In genomic region chr15:59636184-59636583, GRCh38 we compare ENCODE assay signal across 36 cellular contexts. TPM values are rescaled to one million over a fixed set of nuclear protein-coding genes. Genes with fewer than 3 reads are reported as not detected.
"Had no signal": no experiment of that assay in that cellular context is flagged by ENCODE, and none has a peak within 500 bp of the region (broad histone marks: within the 10 kb centered on the region; RNA-seq: fewer than 3 reads in every experiment).

No MANE protein-coding gene starts in this region.

- H3K27me3 ChIP-seq: breast epithelium, gastroesophageal sphincter, hepatocyte, pancreas, right atrium auricular region, stomach, thyroid gland had no signal

- H3K27ac Mint-ChIP-seq: activated naive CD4-positive, alpha-beta T cell treated with anti-CD3 and anti-CD28 coated beads, Interleukin-2, amount 10 ng/mL, durations not matched to agents 7 days and 5 days; activated T-helper 1 cell treated with anti-CD3 and anti-CD28 coated beads, Interleukin-12 subunit alpha, Interleukin-12 subunit beta, Interleukin-2, Interleukin-4 antibody, amounts not matched to agents 30 ng/mL and 10 ng/mL and 1 ng/mL, durations not matched to agents 14 hours and 24 hours and 36 hours; stimulated activated naive B cell treated with anti-CD40 and anti-IgM and Interleukin-4, amounts not matched to agents 10 μg/mL and 1 μg/mL and 100 μg/mL, for 72 hours; T-helper 1 cell treated with Interleukin-12 subunit alpha and Interleukin-12 subunit beta and Interleukin-4 antibody, amounts not matched to agents 30 μg/mL and 1 μg/mL, for 36 hours had no signal

- H3K9me3 ChIP-seq: breast epithelium, gastroesophageal sphincter, pancreas, right atrium auricular region, stomach, thyroid gland had no signal

- H3K4me1 ChIP-seq: breast epithelium, gastroesophageal sphincter, pancreas, right atrium auricular region, stomach, thyroid gland had no signal

- H2AFZ ChIP-seq: hepatocyte had no signal

- H3K27ac ChIP-seq: breast epithelium, epithelial cell of prostate, gastroesophageal sphincter, hepatocyte, pancreas, right atrium auricular region, stomach, thyroid gland, WERI-Rb-1 had no signal

- ATAC-seq: activated CD4-positive, CD25-positive, alpha-beta regulatory T cell treated with anti-CD3 and anti-CD28 coated beads, Interleukin-2, amount 50 U/mL, for 24 hours; gastroesophageal sphincter; left cardiac atrium; left ventricle myocardium superior; naive thymus-derived CD4-positive, alpha-beta T cell; pancreas; stimulated activated naive B cell treated with anti-CD40 and anti-IgM and Interleukin-4, amounts not matched to agents 10 μg/mL and 1 μg/mL and 100 μg/mL, for 72 hours had no signal

- H3K36me3 ChIP-seq: breast epithelium had no signal

- H3K4me2 ChIP-seq: hepatocyte, smooth muscle cell had no signal

- H3K4me3 Mint-ChIP-seq: activated naive CD4-positive, alpha-beta T cell treated with anti-CD3 and anti-CD28 coated beads, Interleukin-2, amount 10 ng/mL, durations not matched to agents 7 days and 5 days; activated T-helper 1 cell treated with anti-CD3 and anti-CD28 coated beads, Interleukin-12 subunit alpha, Interleukin-12 subunit beta, Interleukin-2, Interleukin-4 antibody, amounts not matched to agents 30 ng/mL and 10 ng/mL and 1 ng/mL, durations not matched to agents 14 hours and 24 hours and 36 hours; naive thymus-derived CD4-positive, alpha-beta T cell; neural crest cell; stimulated activated naive B cell treated with anti-CD40 and anti-IgM and Interleukin-4, amounts not matched to agents 10 μg/mL and 1 μg/mL and 100 μg/mL, for 72 hours; T-helper 1 cell treated with Interleukin-12 subunit alpha and Interleukin-12 subunit beta and Interleukin-4 antibody, amounts not matched to agents 30 μg/mL and 1 μg/mL, for 36 hours had no signal

- H3K9me3 Mint-ChIP-seq: activated naive CD4-positive, alpha-beta T cell treated with anti-CD3 and anti-CD28 coated beads, Interleukin-2, amount 10 ng/mL, durations not matched to agents 7 days and 5 days; activated T-helper 1 cell treated with anti-CD3 and anti-CD28 coated beads, Interleukin-12 subunit alpha, Interleukin-12 subunit beta, Interleukin-2, Interleukin-4 antibody, amounts not matched to agents 30 ng/mL and 10 ng/mL and 1 ng/mL, durations not matched to agents 14 hours and 24 hours and 36 hours; neural crest cell; stimulated activated naive B cell treated with anti-CD40 and anti-IgM and Interleukin-4, amounts not matched to agents 10 μg/mL and 1 μg/mL and 100 μg/mL, for 72 hours; T-helper 1 cell treated with Interleukin-12 subunit alpha and Interleukin-12 subunit beta and Interleukin-4 antibody, amounts not matched to agents 30 μg/mL and 1 μg/mL, for 36 hours had no signal

- FAIRE-seq: colon, endometrium, pancreas had no signal

- DNase-seq: activated CD4-positive, alpha-beta T cell treated with anti-CD3 and anti-CD28 coated beads for 48 hours; activated CD4-positive, alpha-beta T cell treated with anti-CD3 and anti-CD28 coated beads, Interleukin-2, amount 50 U/mL, for 48 hours; activated CD8-positive, alpha-beta memory T cell treated with anti-CD3 and anti-CD28 coated beads for 24 hours; activated effector memory CD4-positive, alpha-beta T cell treated with anti-CD3 and anti-CD28 coated beads, Interleukin-2, amount 50 U/mL, for 16 hours; activated naive CD4-positive, alpha-beta T cell treated with anti-CD3 and anti-CD28 coated beads, Interleukin-2, amount 10 ng/mL, durations not matched to agents 7 days and 5 days; effector CD8-positive, alpha-beta T cell; islet precursor cell; left cardiac atrium; left ventricle myocardium superior; midbrain; naive thymus-derived CD4-positive, alpha-beta T cell; nucleus accumbens; pancreas; stimulated activated CD4-positive, alpha-beta T cell treated with anti-CD3 and anti-CD28 coated beads, Interleukin-1b, Interleukin-23, amount 100 ng/mL, for 48 hours; stimulated activated CD4-positive, alpha-beta T cell treated with anti-CD3 and anti-CD28 coated beads, Interleukin-4, amount 100 ng/mL, for 4 hours; stimulated activated CD8-positive, alpha-beta memory T cell treated with anti-CD3 and anti-CD28 coated beads, Interleukin-4, amount 100 ng/mL, for 48 hours; stimulated activated naive B cell treated with anti-CD40 and anti-IgM and Interleukin-4, amounts not matched to agents 10 μg/mL and 1 μg/mL and 100 μg/mL, for 72 hours; stomach; T-helper 9 cell; thyroid gland; WERI-Rb-1 had no signal

- H3K4me3 ChIP-seq: breast epithelium, gastroesophageal sphincter, hepatocyte, pancreas, right atrium auricular region, smooth muscle cell, stomach, thyroid gland had no signal

- H3K4me1 Mint-ChIP-seq: activated naive CD4-positive, alpha-beta T cell treated with anti-CD3 and anti-CD28 coated beads, Interleukin-2, amount 10 ng/mL, durations not matched to agents 7 days and 5 days; neural crest cell; stimulated activated naive B cell treated with anti-CD40 and anti-IgM and Interleukin-4, amounts not matched to agents 10 μg/mL and 1 μg/mL and 100 μg/mL, for 72 hours had no signal

RNA-seq across cellular contexts. Expression of gene GCNT3, which starts 24.6 kb away (rescaled TPM):
- total RNA-seq: activated T-helper 1 cell treated with anti-CD3 and anti-CD28 coated beads, Interleukin-12 subunit alpha, Interleukin-12 subunit beta, Interleukin-2, Interleukin-4 antibody, amounts not matched to agents 30 ng/mL and 10 ng/mL and 1 ng/mL, durations not matched to agents 14 hours and 24 hours and 36 hours; dermis microvascular lymphatic vessel endothelial cell; left ventricle myocardium superior; lung microvascular endothelial cell; naive thymus-derived CD4-positive, alpha-beta T cell; neural crest cell; pulmonary artery endothelial cell; right atrium auricular region; smooth muscle cell had no signal
- polyA plus RNA-seq: naive thymus-derived CD4-positive, alpha-beta T cell; smooth muscle cell had no signal
